8 cellular contexts compared by ENCODE assay signal in genomic region chr6:69584913-69585729, GRCh38.
A peak's percentile ranks its signal among the peaks of the same experiment; 100 is the strongest.
DNase-seq lines count a peak whose midpoint lies in the region; ATAC-seq, FAIRE-seq and TF ChIP-seq lines count a peak whose summit lies in the region.

No MANE protein-coding gene starts in this region.

- no peaks in the 10 kb centered on the region for H3K9me3 ChIP-seq in pancreas
- no peaks in the 10 kb centered on the region for H3K9me3 ChIP-seq in esophagus muscularis mucosa

- TF ChIP-seq POLR2A in GM18505 (IDR thresholded peaks at IDR 0.05; ENCODE audit: borderline replicate concordance, extremely low read depth, insufficient read depth, insufficient read length) (no peak), esophagus muscularis mucosa (IDR thresholded peaks at IDR 0.05; ENCODE audit: low read depth) (no peak)

- TF ChIP-seq EP300 in esophagus muscularis mucosa (IDR thresholded peaks at IDR 0.05), result no peak

- 39 to 43% methylated on average over 9 of the region's 9 CpGs for WGBS in pancreas, 2 donors
- WGBS in esophagus muscularis mucosa, result 33% methylated on average over 9 of the region's 9 CpGs

- no peak for TF ChIP-seq CTCF in pancreas (IDR thresholded peaks at IDR 0.05)
- TF ChIP-seq CTCF in esophagus muscularis mucosa (IDR thresholded peaks at IDR 0.05), result no peak

- H3K36me3 ChIP-seq in pancreas (no peaks in the 10 kb centered on the region), esophagus muscularis mucosa (no peaks in the 10 kb centered on the region)

- H3K4me1 ChIP-seq in pancreas, result no peaks in the 10 kb centered on the region
- H3K4me1 ChIP-seq in esophagus muscularis mucosa, result peaks cover 0 to 13% (median 12%) of the 10 kb centered on the region in 4 donors

- ATAC-seq in GM18505 (IDR thresholded peaks at IDR 0.05; ENCODE audit: unreplicated experiment) (peak; percentile 95), GM21515 (IDR thresholded peaks at IDR 0.05; ENCODE audit: unreplicated experiment) (peak; percentile 92), pancreas (no peak)

- H3K4me3 ChIP-seq in Jurkat, Clone E6-1 (ENCODE audit: low read length), result no peak overlapping the region
- H3K4me3 ChIP-seq in pancreas, result no peak overlapping the region
- no peak overlapping the region for H3K4me3 ChIP-seq in esophagus muscularis mucosa

- no peak for FAIRE-seq in pancreas (lab: Jason Lieb, UNC)

- H3K27ac ChIP-seq in pancreas, result no peak overlapping the region
- H3K27ac ChIP-seq in esophagus muscularis mucosa (replicated peaks in 1 of 4), result no peak overlapping the region

- no peaks in the 10 kb centered on the region for H3K27me3 ChIP-seq in pancreas
- no peaks in the 10 kb centered on the region for H3K27me3 ChIP-seq in esophagus muscularis mucosa

- intact Hi-C loops in pancreas (cut with DNase I), result no loop called here
- intact Hi-C loops in esophagus muscularis mucosa (cut with DNase I), result no loop called here

- DNase-seq in Jurkat, Clone E6-1 (ENCODE audit: low read depth, low spot score), result peak; percentile 37
- DNase-seq in cerebellar nuclear complex (lab: John Stamatoyannopoulos, UW), result peak; percentile 32 to 76
- DNase-seq in pancreas, result no peak
- no peak for DNase-seq in esophagus muscularis mucosa (ENCODE audit: extremely low spot score)
- DNase-seq in NCI-H1436 treated with DMSO at 0.1 percent for 48 hours (lab: John Stamatoyannopoulos, UW), result no peak
- DNase-seq in midbrain (lab: John Stamatoyannopoulos, UW), result no peak

Comparison
In these comparisons a context has a peak if more than half of its experiments do, and no peak if none do; other contexts are left out.
1. ATAC-seq: peak in GM18505 (single experiment) and GM21515 (single experiment); none in pancreas (0 of 4).
2. DNase-seq: peak in Jurkat, Clone E6-1 (single experiment) and cerebellar nuclear complex (2 of 2); none in pancreas (0 of 6), esophagus muscularis mucosa (single experiment), NCI-H1436 treated with DMSO at 0.1 percent for 48 hours (single experiment) and midbrain (single experiment).